ENCODE assay signal across 14 cellular contexts in the genomic region with DNA sequence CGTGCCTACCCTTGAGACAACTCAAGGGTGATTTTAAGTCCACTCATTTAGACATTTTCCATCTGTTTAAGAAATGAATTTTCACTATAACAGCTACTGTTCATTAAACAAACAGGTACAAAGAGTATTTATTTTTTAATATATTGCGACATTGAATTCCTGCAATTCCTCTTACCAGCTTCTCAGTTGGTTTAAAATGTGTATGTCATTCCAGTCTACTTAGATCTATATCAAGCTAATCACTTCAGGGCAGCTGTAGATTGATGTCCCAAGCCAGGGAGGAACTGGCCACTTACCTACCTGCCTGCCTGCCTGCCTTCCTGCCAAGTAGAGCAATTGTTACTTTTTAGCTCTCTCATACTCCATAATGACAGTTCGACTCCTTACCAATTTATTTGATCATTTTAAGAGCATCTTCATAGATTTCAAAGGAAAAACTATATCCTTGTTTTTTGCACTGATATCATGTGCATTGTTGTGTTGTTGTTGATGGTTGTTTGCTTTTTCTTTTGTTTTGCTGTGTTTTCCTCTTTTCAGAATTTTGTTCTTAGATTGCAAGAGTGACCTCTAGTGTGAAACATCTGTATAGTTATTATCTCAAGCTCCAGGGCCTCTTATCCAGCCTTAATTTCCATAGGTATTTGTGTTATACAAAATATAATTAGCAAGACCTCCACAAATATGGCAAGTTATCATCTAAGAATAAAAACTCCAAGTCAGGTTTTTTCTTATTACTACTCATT.
DNase-seq lines count a peak whose midpoint lies in the region; ATAC-seq and TF ChIP-seq lines count a peak whose summit lies in the region.
"Had no signal": no experiment of that assay in that cellular context is flagged by ENCODE, and none has a peak within 500 bp of the region (broad histone marks: within the 10 kb centered on the region; RNA-seq: fewer than 3 reads in every experiment).

No MANE protein-coding gene starts in this region.

- H3K79me2 ChIP-seq in GM23338 (replicated peaks; ENCODE audit: insufficient read depth), result no peaks in the 10 kb centered on the region
- H3K79me2 ChIP-seq in fibroblast of lung (ENCODE audit: control insufficient read depth, insufficient read depth, low read length), result no peaks in the 10 kb centered on the region
- no peaks in the 10 kb centered on the region for H3K79me2 ChIP-seq in neural progenitor cell (ENCODE audit: low read depth)

- DNase-seq in GM23338 (ENCODE audit: low spot score) (peak; percentile 39), OCI-M1 (lab: John Stamatoyannopoulos, UW) (peak; percentile 52), fibroblast of lung (ENCODE audit: low read depth in 2 of 2) (peak; percentile 2 to 46), neural progenitor cell (ENCODE audit: low spot score) (no peak), SKM-1 (lab: John Stamatoyannopoulos, UW; ENCODE audit: unreplicated experiment) (no peak), GF-D8 (lab: John Stamatoyannopoulos, UW) (no peak), NCI-H2227 (lab: John Stamatoyannopoulos, UW; ENCODE audit: unreplicated experiment) (no peak)
- no peak for DNase-seq in activated effector memory CD4-positive, alpha-beta T cell treated with Interleukin-2 at 50 U/mL for 16 hours
- DNase-seq: activated CD8-positive, alpha-beta memory T cell treated with anti-CD3 and anti-CD28 coated beads, Interleukin-2, amount 50 U/mL, for 4 hours; aorta; MV-4-11; sigmoid colon; upper lobe of left lung had no signal

- H3K9me2 ChIP-seq in GM23338 (ENCODE audit: insufficient read depth), result no peaks in the 10 kb centered on the region

- H3K27me3 ChIP-seq in GM23338 (ENCODE audit: insufficient read depth) (no peaks in the 10 kb centered on the region), fibroblast of lung (ENCODE audit: control insufficient read depth, insufficient read depth, low read length) (no peaks in the 10 kb centered on the region), neural progenitor cell (no peaks in the 10 kb centered on the region)
- H3K27me3 ChIP-seq: sigmoid colon, upper lobe of left lung had no signal

- no peak overlapping the region for H2AFZ ChIP-seq in GM23338
- H2AFZ ChIP-seq in fibroblast of lung (ENCODE audit: low read length), result no peak overlapping the region
- no peak overlapping the region for H2AFZ ChIP-seq in neural progenitor cell (replicated peaks)

- H3K36me3 ChIP-seq in GM23338 (ENCODE audit: insufficient read depth) (no peaks in the 10 kb centered on the region), fibroblast of lung (ENCODE audit: control insufficient read depth, insufficient read depth, low read length) (no peaks in the 10 kb centered on the region), neural progenitor cell (no peaks in the 10 kb centered on the region)
- H3K36me3 ChIP-seq: sigmoid colon, upper lobe of left lung had no signal

- H3K27ac Mint-ChIP-seq in GM23338 (no peak overlapping the region; the same call in 1 of the 2 replicates), neural progenitor cell (no peak overlapping the region)

- H3K4me1 Mint-ChIP-seq in GM23338, result peaks cover 22% of the 10 kb centered on the region
- peaks cover 31% of the 10 kb centered on the region for H3K4me1 Mint-ChIP-seq in neural progenitor cell

- H3K27ac ChIP-seq in GM23338 (ENCODE audit: low read depth), result no peak overlapping the region
- H3K27ac ChIP-seq in fibroblast of lung (ENCODE audit: insufficient read depth, low read length), result no peak overlapping the region
- no peak overlapping the region for H3K27ac ChIP-seq in neural progenitor cell
- H3K27ac ChIP-seq: sigmoid colon, upper lobe of left lung had no signal

- no peaks in the 10 kb centered on the region for H3K9me3 ChIP-seq in fibroblast of lung (ENCODE audit: control insufficient read depth, insufficient read depth, low read depth, low read length)
- H3K9me3 ChIP-seq in neural progenitor cell (ENCODE audit: low read depth), result no peaks in the 10 kb centered on the region
- H3K9me3 ChIP-seq: sigmoid colon, upper lobe of left lung had no signal

- H3K9me3 Mint-ChIP-seq in GM23338 (no peaks in the 10 kb centered on the region), neural progenitor cell (no peaks in the 10 kb centered on the region)

- peaks cover 7% of the 10 kb centered on the region; the same call in 1 of the 2 replicates for H3K4me1 ChIP-seq in GM23338 (ENCODE audit: insufficient read depth)
- no peaks in the 10 kb centered on the region for H3K4me1 ChIP-seq in fibroblast of lung (ENCODE audit: control insufficient read depth, extremely low read depth, insufficient read depth, low read length)
- no peaks in the 10 kb centered on the region for H3K4me1 ChIP-seq in neural progenitor cell
- H3K4me1 ChIP-seq: sigmoid colon, upper lobe of left lung had no signal

- H4K20me1 ChIP-seq in GM23338 (replicated peaks; ENCODE audit: insufficient read depth) (no peaks in the 10 kb centered on the region), fibroblast of lung (ENCODE audit: control insufficient read depth, extremely low read depth, insufficient read depth, low read length) (no peaks in the 10 kb centered on the region), neural progenitor cell (ENCODE audit: low read depth) (no peaks in the 10 kb centered on the region)

- H3K27me3 Mint-ChIP-seq in GM23338 (ENCODE audit: insufficient read depth, low read depth, poor library complexity), result no peaks in the 10 kb centered on the region
- H3K27me3 Mint-ChIP-seq in neural progenitor cell (ENCODE audit: insufficient read depth, low read depth), result peaks cover 2% of the 10 kb centered on the region

- no peak for ATAC-seq in GM23338

- H3K4me2 ChIP-seq in GM23338, result no peak overlapping the region
- H3K4me2 ChIP-seq in fibroblast of lung (ENCODE audit: extremely low read depth, insufficient read depth, low read length), result no peak overlapping the region
- no peak overlapping the region for H3K4me2 ChIP-seq in neural progenitor cell

- H3K4me3 ChIP-seq in GM23338 (no peak overlapping the region), fibroblast of lung (replicated peaks in 1 of 4; ENCODE audit: control extremely low read depth in 1 of 4, insufficient read depth in 1 of 4, low read depth in 3 of 4, low read length in 4 of 4) (no peak overlapping the region), neural progenitor cell (no peak overlapping the region)
- H3K4me3 ChIP-seq: lung, sigmoid colon, upper lobe of left lung had no signal

- H3F3A ChIP-seq in GM23338 (replicated peaks; ENCODE audit: low read depth) (no peaks in the 10 kb centered on the region), neural progenitor cell (ENCODE audit: low read depth) (no peaks in the 10 kb centered on the region)

- H3K9ac ChIP-seq in fibroblast of lung (ENCODE audit: insufficient read depth, low read length), result no peak overlapping the region
- H3K9ac ChIP-seq in neural progenitor cell, result no peak overlapping the region

- no peak overlapping the region for H3K4me3 Mint-ChIP-seq in GM23338
- no peak overlapping the region for H3K4me3 Mint-ChIP-seq in neural progenitor cell

- TF ChIP-seq CTCF in GM23338 (conservative IDR thresholded peaks at IDR 0.05; ENCODE audit: low read depth in 2 of 2) (peak; percentile 41 to 61; a peak in 3 of 4 replicates), fibroblast of lung (conservative IDR thresholded peaks at IDR 0.05 in 1 of 2, IDR thresholded peaks at IDR 0.05 in 1 of 2; ENCODE audit: low read depth in 1 of 2, low read length in 2 of 2) (peak in 1 of 2 donors; percentile 30), neural progenitor cell (IDR thresholded peaks at IDR 0.05) (peak; percentile 53)

- no peaks in the 10 kb centered on the region for H3K36me3 Mint-ChIP-seq in GM23338 (ENCODE audit: low read depth)
- H3K36me3 Mint-ChIP-seq in neural progenitor cell, result no peaks in the 10 kb centered on the region

TF ChIP-seq in GM23338, 12 proteins besides CTCF, POLR2A, EP300 and RAD21 (continues in another document):
- TF ChIP-seq JUNB (IDR thresholded peaks at IDR 0.05; ENCODE audit: unreplicated experiment), result no peak
- TF ChIP-seq EZH2phosphoT487 (IDR thresholded peaks at IDR 0.05; ENCODE audit: unreplicated experiment), result no peak

Comparison
In these comparisons a context has a peak if more than half of its experiments do, and no peak if none do; other contexts are left out.
1. DNase-seq: peak in GM23338 (single experiment), OCI-M1 (single experiment) and fibroblast of lung (2 of 2); none in neural progenitor cell (single experiment), SKM-1 (single experiment), GF-D8 (single experiment), NCI-H2227 (single experiment) and activated effector memory CD4-positive, alpha-beta T cell treated with Interleukin-2 at 50 U/mL for 16 hours (single experiment).